ENCODE assay signal across 1 cellular context in the genomic region with DNA sequence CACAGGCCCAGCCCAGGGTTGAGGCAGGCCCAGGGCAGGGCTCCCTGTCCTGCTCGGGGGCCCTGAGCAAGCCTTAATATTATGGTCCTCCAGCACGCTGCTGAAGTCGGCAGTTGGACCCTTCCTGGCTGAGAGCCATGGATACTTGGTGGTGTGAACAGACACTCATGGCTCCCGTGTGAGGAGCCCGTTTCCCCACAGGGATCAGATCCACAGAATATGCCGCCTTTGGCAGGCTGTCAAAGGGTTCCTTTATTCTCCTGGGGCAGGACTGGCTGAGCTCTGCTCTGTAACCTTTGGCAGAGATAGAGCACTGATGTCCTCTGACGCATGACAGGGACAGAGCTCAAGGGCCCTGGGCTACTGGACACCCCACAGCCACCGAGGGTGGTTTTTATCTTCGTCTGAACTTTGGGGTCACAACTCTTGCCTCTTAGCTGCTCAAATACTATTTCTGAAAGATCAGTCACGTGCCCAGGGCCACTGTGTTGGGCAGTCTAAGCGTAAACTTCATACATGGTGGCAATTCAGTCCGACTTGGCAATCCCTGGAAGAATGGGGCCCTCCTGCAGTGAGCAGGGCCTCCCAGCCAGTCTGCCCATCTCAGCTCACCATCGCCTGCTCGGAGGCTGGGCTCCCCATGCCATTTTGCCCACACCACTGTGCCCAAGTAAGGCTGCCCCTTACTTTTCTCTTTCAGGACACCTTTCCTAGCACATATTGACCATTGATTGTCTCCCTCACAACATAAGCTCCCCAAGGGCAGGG.
A peak's percentile ranks its signal among the peaks of the same experiment; 100 is the strongest.
TF ChIP-seq lines count a peak whose summit lies in the region.

No MANE protein-coding gene starts in this region.

TF ChIP-seq in HepG2, 621 proteins besides CTCF, POLR2A, EP300 and RAD21 (continued from another document and continues in another):
- TF ChIP-seq NBN (conservative IDR thresholded peaks at IDR 0.05) (no peak), SETDB1 (CRISPR knock-in tag; IDR thresholded peaks at IDR 0.05; ENCODE audit: borderline replicate concordance) (no peak), SMYD3 (CRISPR knock-in tag; IDR thresholded peaks at IDR 0.05) (no peak; the same call in 1 of the 2 replicates), TBL1XR1 (IDR thresholded peaks at IDR 0.05; ENCODE audit: borderline replicate concordance, low read length, partially characterized antibody) (peak; percentile 38), MAZ (IDR thresholded peaks at IDR 0.05; ENCODE audit: borderline replicate concordance, low read depth, low read length) (0 out of 2 replicates have a peak, but pooled peaks have one; percentile 15), MAZ (CRISPR knock-in tag; IDR thresholded peaks at IDR 0.05; ENCODE audit: low read depth) (no peak), ARID4A (CRISPR knock-in tag; IDR thresholded peaks at IDR 0.05; ENCODE audit: borderline replicate concordance) (peak; percentile 62; the same call in 1 of the 2 replicates), MZF1 (CRISPR knock-in tag; IDR thresholded peaks at IDR 0.05; ENCODE audit: borderline replicate concordance) (no peak), NR2F1 (CRISPR knock-in tag; IDR thresholded peaks at IDR 0.05) (0 out of 4 replicates have a peak, but pooled peaks of 1 of the 2 experiments have one; percentile 28), FOXP4 (CRISPR knock-in tag; IDR thresholded peaks at IDR 0.05) (peak; percentile 31; the same call in 1 of the 2 replicates), WIZ (CRISPR knock-in tag; IDR thresholded peaks at IDR 0.05) (peak; percentile 57; the same call in 1 of the 2 replicates), ZFP91 (CRISPR knock-in tag; IDR thresholded peaks at IDR 0.05; ENCODE audit: borderline replicate concordance) (peak; percentile 76), ZFP1 (CRISPR knock-in tag; IDR thresholded peaks at IDR 0.05) (no peak), ZNF251 (CRISPR knock-in tag; IDR thresholded peaks at IDR 0.05) (no peak), HOXD1 (CRISPR knock-in tag; IDR thresholded peaks at IDR 0.05) (no peak), NCOA1 (CRISPR knock-in tag; IDR thresholded peaks at IDR 0.05) (no peak), NFATC3 (CRISPR knock-in tag; IDR thresholded peaks at IDR 0.05) (no peak), ZNF747 (CRISPR knock-in tag; IDR thresholded peaks at IDR 0.05; ENCODE audit: borderline replicate concordance) (0 out of 2 replicates have a peak, but pooled peaks have one; percentile 62), POGZ (CRISPR knock-in tag; IDR thresholded peaks at IDR 0.05) (0 out of 2 replicates have a peak, but pooled peaks have one; percentile 38), ZBTB25 (CRISPR knock-in tag; IDR thresholded peaks at IDR 0.05) (0 out of 2 replicates have a peak, but pooled peaks have one; percentile 26), ZNF282 (IDR thresholded peaks at IDR 0.05; ENCODE audit: partially characterized antibody) (no peak), ZNF260 (CRISPR knock-in tag; IDR thresholded peaks at IDR 0.05; ENCODE audit: borderline replicate concordance, low read depth) (no peak), ZNF691 (CRISPR knock-in tag; IDR thresholded peaks at IDR 0.05; ENCODE audit: borderline replicate concordance, low read depth) (no peak)
- TF ChIP-seq, protein P1, sequence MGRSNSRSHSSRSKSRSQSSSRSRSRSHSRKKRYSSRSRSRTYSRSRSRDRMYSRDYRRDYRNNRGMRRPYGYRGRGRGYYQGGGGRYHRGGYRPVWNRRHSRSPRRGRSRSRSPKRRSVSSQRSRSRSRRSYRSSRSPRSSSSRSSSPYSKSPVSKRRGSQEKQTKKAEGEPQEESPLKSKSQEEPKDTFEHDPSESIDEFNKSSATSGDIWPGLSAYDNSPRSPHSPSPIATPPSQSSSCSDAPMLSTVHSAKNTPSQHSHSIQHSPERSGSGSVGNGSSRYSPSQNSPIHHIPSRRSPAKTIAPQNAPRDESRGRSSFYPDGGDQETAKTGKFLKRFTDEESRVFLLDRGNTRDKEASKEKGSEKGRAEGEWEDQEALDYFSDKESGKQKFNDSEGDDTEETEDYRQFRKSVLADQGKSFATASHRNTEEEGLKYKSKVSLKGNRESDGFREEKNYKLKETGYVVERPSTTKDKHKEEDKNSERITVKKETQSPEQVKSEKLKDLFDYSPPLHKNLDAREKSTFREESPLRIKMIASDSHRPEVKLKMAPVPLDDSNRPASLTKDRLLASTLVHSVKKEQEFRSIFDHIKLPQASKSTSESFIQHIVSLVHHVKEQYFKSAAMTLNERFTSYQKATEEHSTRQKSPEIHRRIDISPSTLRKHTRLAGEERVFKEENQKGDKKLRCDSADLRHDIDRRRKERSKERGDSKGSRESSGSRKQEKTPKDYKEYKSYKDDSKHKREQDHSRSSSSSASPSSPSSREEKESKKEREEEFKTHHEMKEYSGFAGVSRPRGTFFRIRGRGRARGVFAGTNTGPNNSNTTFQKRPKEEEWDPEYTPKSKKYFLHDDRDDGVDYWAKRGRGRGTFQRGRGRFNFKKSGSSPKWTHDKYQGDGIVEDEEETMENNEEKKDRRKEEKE (IDR thresholded peaks at IDR 0.05), result no peak
- TF ChIP-seq, protein P2, sequence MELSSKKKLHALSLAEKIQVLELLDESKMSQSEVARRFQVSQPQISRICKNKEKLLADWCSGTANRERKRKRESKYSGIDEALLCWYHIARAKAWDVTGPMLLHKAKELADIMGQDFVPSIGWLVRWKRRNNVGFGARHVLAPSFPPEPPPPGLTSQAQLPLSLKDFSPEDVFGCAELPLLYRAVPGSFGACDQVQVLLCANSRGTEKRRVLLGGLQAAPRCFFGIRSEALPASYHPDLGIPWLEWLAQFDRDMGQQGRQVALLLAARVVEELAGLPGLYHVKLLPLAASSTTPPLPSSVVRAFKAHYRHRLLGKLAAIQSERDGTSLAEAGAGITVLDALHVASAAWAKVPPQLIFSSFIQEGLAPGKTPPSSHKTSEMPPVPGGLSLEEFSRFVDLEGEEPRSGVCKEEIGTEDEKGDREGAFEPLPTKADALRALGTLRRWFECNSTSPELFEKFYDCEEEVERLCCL (CRISPR knock-in tag; IDR thresholded peaks at IDR 0.05; ENCODE audit: borderline replicate concordance), result no peak
- TF ChIP-seq, protein P3, sequence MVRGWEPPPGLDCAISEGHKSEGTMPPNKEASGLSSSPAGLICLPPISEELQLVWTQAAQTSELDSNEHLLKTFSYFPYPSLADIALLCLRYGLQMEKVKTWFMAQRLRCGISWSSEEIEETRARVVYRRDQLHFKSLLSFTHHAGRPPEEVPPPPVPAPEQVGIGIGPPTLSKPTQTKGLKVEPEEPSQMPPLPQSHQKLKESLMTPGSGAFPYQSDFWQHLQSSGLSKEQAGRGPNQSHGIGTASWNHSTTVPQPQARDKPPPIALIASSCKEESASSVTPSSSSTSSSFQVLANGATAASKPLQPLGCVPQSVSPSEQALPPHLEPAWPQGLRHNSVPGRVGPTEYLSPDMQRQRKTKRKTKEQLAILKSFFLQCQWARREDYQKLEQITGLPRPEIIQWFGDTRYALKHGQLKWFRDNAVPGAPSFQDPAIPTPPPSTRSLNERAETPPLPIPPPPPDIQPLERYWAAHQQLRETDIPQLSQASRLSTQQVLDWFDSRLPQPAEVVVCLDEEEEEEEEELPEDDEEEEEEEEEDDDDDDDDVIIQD (CRISPR knock-in tag; IDR thresholded peaks at IDR 0.05; ENCODE audit: low read depth), result no peak
- TF ChIP-seq, protein P4, sequence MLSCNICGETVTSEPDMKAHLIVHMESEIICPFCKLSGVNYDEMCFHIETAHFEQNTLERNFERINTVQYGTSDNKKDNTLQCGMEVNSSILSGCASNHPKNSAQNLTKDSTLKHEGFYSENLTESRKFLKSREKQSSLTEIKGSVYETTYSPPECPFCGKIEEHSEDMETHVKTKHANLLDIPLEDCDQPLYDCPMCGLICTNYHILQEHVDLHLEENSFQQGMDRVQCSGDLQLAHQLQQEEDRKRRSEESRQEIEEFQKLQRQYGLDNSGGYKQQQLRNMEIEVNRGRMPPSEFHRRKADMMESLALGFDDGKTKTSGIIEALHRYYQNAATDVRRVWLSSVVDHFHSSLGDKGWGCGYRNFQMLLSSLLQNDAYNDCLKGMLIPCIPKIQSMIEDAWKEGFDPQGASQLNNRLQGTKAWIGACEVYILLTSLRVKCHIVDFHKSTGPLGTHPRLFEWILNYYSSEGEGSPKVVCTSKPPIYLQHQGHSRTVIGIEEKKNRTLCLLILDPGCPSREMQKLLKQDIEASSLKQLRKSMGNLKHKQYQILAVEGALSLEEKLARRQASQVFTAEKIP (CRISPR knock-in tag; IDR thresholded peaks at IDR 0.05; ENCODE audit: borderline replicate concordance), result no peak
- TF ChIP-seq, protein P5, sequence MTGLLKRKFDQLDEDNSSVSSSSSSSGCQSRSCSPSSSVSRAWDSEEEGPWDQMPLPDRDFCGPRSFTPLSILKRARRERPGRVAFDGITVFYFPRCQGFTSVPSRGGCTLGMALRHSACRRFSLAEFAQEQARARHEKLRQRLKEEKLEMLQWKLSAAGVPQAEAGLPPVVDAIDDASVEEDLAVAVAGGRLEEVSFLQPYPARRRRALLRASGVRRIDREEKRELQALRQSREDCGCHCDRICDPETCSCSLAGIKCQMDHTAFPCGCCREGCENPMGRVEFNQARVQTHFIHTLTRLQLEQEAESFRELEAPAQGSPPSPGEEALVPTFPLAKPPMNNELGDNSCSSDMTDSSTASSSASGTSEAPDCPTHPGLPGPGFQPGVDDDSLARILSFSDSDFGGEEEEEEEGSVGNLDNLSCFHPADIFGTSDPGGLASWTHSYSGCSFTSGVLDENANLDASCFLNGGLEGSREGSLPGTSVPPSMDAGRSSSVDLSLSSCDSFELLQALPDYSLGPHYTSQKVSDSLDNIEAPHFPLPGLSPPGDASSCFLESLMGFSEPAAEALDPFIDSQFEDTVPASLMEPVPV (CRISPR knock-in tag; IDR thresholded peaks at IDR 0.05), result peak; percentile 60; the same call in 1 of the 2 replicates
